2 cellular contexts compared by ENCODE assay signal in the genomic region with DNA sequence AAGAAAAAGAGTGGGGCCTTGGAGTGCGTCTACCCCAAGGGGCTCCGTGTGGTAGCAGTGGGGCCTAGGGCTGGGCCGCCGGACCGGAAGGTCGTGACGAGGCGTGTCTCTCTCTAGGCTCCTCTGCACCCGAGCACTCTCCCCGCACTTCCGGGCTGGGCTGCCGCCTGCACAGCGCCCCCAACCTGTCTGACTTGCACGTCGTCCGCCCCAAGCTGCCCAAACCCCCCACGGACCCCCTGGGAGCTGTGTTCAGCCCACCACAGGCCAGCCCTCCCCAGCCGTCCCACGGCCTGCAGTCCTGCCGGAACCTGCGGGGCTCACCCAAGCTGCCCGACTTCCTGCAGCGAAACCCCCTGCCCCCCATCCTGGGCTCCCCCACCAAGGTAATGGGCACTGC.
TF ChIP-seq lines count a peak whose summit lies in the region.

No MANE protein-coding gene starts in this region.

TF ChIP-seq in WTC11, 78 proteins besides CTCF, POLR2A, EP300 and RAD21:
- TF ChIP-seq ZNF232 (CRISPR knock-in tag; IDR thresholded peaks at IDR 0.05) (no peak), ZNF416 (CRISPR knock-in tag; IDR thresholded peaks at IDR 0.05) (no peak), CBFB (CRISPR knock-in tag; IDR thresholded peaks at IDR 0.05; ENCODE audit: low read depth) (no peak), ATF1 (CRISPR knock-in tag; IDR thresholded peaks at IDR 0.05) (no peak), IRF2 (CRISPR knock-in tag; IDR thresholded peaks at IDR 0.05; ENCODE audit: borderline replicate concordance, low read depth) (no peak), MAX (CRISPR knock-in tag; IDR thresholded peaks at IDR 0.05) (no peak), NFATC4 (CRISPR knock-in tag; IDR thresholded peaks at IDR 0.05) (no peak), NFYB (CRISPR knock-in tag; conservative IDR thresholded peaks at IDR 0.05; ENCODE audit: low read depth) (no peak), FOXK1 (CRISPR knock-in tag; IDR thresholded peaks at IDR 0.05) (no peak), SOX15 (CRISPR knock-in tag; IDR thresholded peaks at IDR 0.05) (no peak), ZNF263 (CRISPR knock-in tag; IDR thresholded peaks at IDR 0.05; ENCODE audit: low read depth) (no peak), ZNF671 (CRISPR knock-in tag; IDR thresholded peaks at IDR 0.05) (no peak), CREB1 (CRISPR knock-in tag; IDR thresholded peaks at IDR 0.05) (no peak), ZNF512 (CRISPR knock-in tag; IDR thresholded peaks at IDR 0.05; ENCODE audit: borderline replicate concordance) (no peak)
- TF ChIP-seq, protein P1, sequence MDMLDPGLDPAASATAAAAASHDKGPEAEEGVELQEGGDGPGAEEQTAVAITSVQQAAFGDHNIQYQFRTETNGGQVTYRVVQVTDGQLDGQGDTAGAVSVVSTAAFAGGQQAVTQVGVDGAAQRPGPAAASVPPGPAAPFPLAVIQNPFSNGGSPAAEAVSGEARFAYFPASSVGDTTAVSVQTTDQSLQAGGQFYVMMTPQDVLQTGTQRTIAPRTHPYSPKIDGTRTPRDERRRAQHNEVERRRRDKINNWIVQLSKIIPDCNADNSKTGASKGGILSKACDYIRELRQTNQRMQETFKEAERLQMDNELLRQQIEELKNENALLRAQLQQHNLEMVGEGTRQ (CRISPR knock-in tag; IDR thresholded peaks at IDR 0.05), result no peak
- TF ChIP-seq, protein P2, sequence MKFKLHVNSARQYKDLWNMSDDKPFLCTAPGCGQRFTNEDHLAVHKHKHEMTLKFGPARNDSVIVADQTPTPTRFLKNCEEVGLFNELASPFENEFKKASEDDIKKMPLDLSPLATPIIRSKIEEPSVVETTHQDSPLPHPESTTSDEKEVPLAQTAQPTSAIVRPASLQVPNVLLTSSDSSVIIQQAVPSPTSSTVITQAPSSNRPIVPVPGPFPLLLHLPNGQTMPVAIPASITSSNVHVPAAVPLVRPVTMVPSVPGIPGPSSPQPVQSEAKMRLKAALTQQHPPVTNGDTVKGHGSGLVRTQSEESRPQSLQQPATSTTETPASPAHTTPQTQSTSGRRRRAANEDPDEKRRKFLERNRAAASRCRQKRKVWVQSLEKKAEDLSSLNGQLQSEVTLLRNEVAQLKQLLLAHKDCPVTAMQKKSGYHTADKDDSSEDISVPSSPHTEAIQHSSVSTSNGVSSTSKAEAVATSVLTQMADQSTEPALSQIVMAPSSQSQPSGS (CRISPR knock-in tag; IDR thresholded peaks at IDR 0.05; ENCODE audit: borderline replicate concordance, low read depth), result no peak
- TF ChIP-seq, protein P3, sequence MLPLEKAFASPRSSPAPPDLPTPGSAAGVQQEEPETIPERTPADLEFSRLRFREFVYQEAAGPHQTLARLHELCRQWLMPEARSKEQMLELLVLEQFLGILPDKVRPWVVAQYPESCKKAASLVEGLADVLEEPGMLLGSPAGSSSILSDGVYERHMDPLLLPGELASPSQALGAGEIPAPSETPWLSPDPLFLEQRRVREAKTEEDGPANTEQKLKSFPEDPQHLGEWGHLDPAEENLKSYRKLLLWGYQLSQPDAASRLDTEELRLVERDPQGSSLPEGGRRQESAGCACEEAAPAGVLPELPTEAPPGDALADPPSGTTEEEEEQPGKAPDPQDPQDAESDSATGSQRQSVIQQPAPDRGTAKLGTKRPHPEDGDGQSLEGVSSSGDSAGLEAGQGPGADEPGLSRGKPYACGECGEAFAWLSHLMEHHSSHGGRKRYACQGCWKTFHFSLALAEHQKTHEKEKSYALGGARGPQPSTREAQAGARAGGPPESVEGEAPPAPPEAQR (CRISPR knock-in tag; IDR thresholded peaks at IDR 0.05), result no peak

TF ChIP-seq in GM12891, 5 proteins besides CTCF, POLR2A, EP300 and RAD21:
- no peak for TF ChIP-seq SPI1 (IDR thresholded peaks at IDR 0.05; ENCODE audit: low read depth, low read length)
- TF ChIP-seq TAF1 (IDR thresholded peaks at IDR 0.05; ENCODE audit: low read depth, low read length), result no peak
- no peak for TF ChIP-seq POLR2AphosphoS5 (IDR thresholded peaks at IDR 0.05; ENCODE audit: low read depth, low read length)
- TF ChIP-seq PAX5 (IDR thresholded peaks at IDR 0.05; ENCODE audit: insufficient read depth, low read length, severe bottlenecking), result no peak
- no peak for TF ChIP-seq POU2F2 (IDR thresholded peaks at IDR 0.05; ENCODE audit: low read depth, low read length)
